ENCODE assay signal across 1 cellular context in genomic region chr11:102452461-102453285, GRCh38.
TF ChIP-seq lines count a peak whose summit lies in the region.

Gene TMEM123 (minus strand): TSS chr11:102452765. CDS start chr11:102452623, 142 bp downstream.

TF ChIP-seq in HepG2, 621 proteins besides CTCF, POLR2A, EP300 and RAD21 (continued from another document and continues in another):
- TF ChIP-seq ZNF281 (CRISPR knock-in tag; IDR thresholded peaks at IDR 0.05; ENCODE audit: borderline replicate concordance) (no peak), TBX3 (IDR thresholded peaks at IDR 0.05; ENCODE audit: borderline replicate concordance) (0 out of 2 replicates have a peak, but pooled peaks have one; percentile 42), FOSL2 (CRISPR knock-in tag; IDR thresholded peaks at IDR 0.05) (peak; percentile 10; the same call in 1 of the 2 replicates), ZXDC (CRISPR knock-in tag; IDR thresholded peaks at IDR 0.05) (peak; percentile 19; the same call in 1 of the 2 replicates), ZBTB21 (CRISPR knock-in tag; IDR thresholded peaks at IDR 0.05) (no peak), ZNF263 (CRISPR knock-in tag; IDR thresholded peaks at IDR 0.05) (peak; percentile 94), ZNF460 (CRISPR knock-in tag; IDR thresholded peaks at IDR 0.05; ENCODE audit: borderline replicate concordance) (no peak), SP1 (IDR thresholded peaks at IDR 0.05) (no peak), SP1 (CRISPR knock-in tag; IDR thresholded peaks at IDR 0.05) (0 out of 2 replicates have a peak, but pooled peaks have one; percentile 18), U2AF1 (optimal IDR thresholded peaks at IDR 0.05; ENCODE audit: low read depth, low read length) (peak; percentile 69), RBFOX2 (IDR thresholded peaks at IDR 0.05; ENCODE audit: low read depth, low read length) (peak; percentile 92), ZNF569 (CRISPR knock-in tag; IDR thresholded peaks at IDR 0.05; ENCODE audit: borderline replicate concordance) (no peak), MTF1 (CRISPR knock-in tag; IDR thresholded peaks at IDR 0.05) (no peak), PRMT3 (CRISPR knock-in tag; IDR thresholded peaks at IDR 0.05; ENCODE audit: borderline replicate concordance, low read depth) (0 out of 2 replicates have a peak, but pooled peaks have one; percentile 58), SALL1 (CRISPR knock-in tag; IDR thresholded peaks at IDR 0.05) (peak; percentile 82), REPIN1 (CRISPR knock-in tag; IDR thresholded peaks at IDR 0.05; ENCODE audit: borderline replicate concordance, low read depth) (peak; percentile 38; the same call in 1 of the 2 replicates), ZNF772 (CRISPR knock-in tag; IDR thresholded peaks at IDR 0.05) (peak; percentile 48; the same call in 1 of the 2 replicates), BCL3 (CRISPR knock-in tag; IDR thresholded peaks at IDR 0.05) (0 out of 2 replicates have a peak, but pooled peaks have one; percentile 17), TP53 (CRISPR knock-in tag; conservative IDR thresholded peaks at IDR 0.05) (no peak), RNF2 (conservative IDR thresholded peaks at IDR 0.05; ENCODE audit: low read depth) (no peak), CREBL2 (CRISPR knock-in tag; IDR thresholded peaks at IDR 0.05; ENCODE audit: borderline replicate concordance) (0 out of 2 replicates have a peak, but pooled peaks have one; percentile 52), THAP11 (CRISPR knock-in tag; IDR thresholded peaks at IDR 0.05) (peak; percentile 48; the same call in 1 of the 2 replicates), BATF2 (CRISPR knock-in tag; IDR thresholded peaks at IDR 0.05) (no peak), HDAC2 (CRISPR knock-in tag; IDR thresholded peaks at IDR 0.05) (peak; percentile 11; the same call in 1 of the 2 replicates), ZNF33B (CRISPR knock-in tag; IDR thresholded peaks at IDR 0.05) (no peak), TBL1XR1 (IDR thresholded peaks at IDR 0.05; ENCODE audit: borderline replicate concordance, low read length, partially characterized antibody) (no peak), RFX5 (IDR thresholded peaks at IDR 0.05; ENCODE audit: low read depth, low read length) (no peak), SPEN (CRISPR knock-in tag; IDR thresholded peaks at IDR 0.05; ENCODE audit: low read depth) (peak; percentile 47; the same call in 1 of the 2 replicates), TGIF2 (CRISPR knock-in tag; IDR thresholded peaks at IDR 0.05) (no peak), NR2F6 (IDR thresholded peaks at IDR 0.05) (no peak), NR2F6 (CRISPR knock-in tag; IDR thresholded peaks at IDR 0.05) (no peak; the same call in 1 of the 2 replicates), ZNF292 (CRISPR knock-in tag; IDR thresholded peaks at IDR 0.05; ENCODE audit: borderline replicate concordance, low read depth) (no peak), ZNF749 (CRISPR knock-in tag; IDR thresholded peaks at IDR 0.05; ENCODE audit: borderline replicate concordance) (peak; percentile 49; the same call in 1 of the 2 replicates), ZC3H4 (CRISPR knock-in tag; IDR thresholded peaks at IDR 0.05; ENCODE audit: borderline replicate concordance) (no peak), SRF (IDR thresholded peaks at IDR 0.05; ENCODE audit: low read depth, low read length) (peak; percentile 92), ZNF468 (CRISPR knock-in tag; IDR thresholded peaks at IDR 0.05) (0 out of 2 replicates have a peak, but pooled peaks have one; percentile 88), DNMT3B (CRISPR knock-in tag; conservative IDR thresholded peaks at IDR 0.05) (no peak), ZNF382 (CRISPR knock-in tag; IDR thresholded peaks at IDR 0.05; ENCODE audit: borderline replicate concordance) (no peak), PAWR (CRISPR knock-in tag; IDR thresholded peaks at IDR 0.05; ENCODE audit: borderline replicate concordance) (no peak), DPF2 (CRISPR knock-in tag; IDR thresholded peaks at IDR 0.05; ENCODE audit: borderline replicate concordance, low read depth) (no peak), NFKBIZ (CRISPR knock-in tag; IDR thresholded peaks at IDR 0.05) (peak; percentile 49; the same call in 1 of the 2 replicates), MED8 (CRISPR knock-in tag; IDR thresholded peaks at IDR 0.05; ENCODE audit: insufficient replicate concordance) (peak; percentile 18), ZFP36L1 (CRISPR knock-in tag; IDR thresholded peaks at IDR 0.05) (peak; percentile 60; the same call in 1 of the 2 replicates), ZBTB39 (CRISPR knock-in tag; IDR thresholded peaks at IDR 0.05) (no peak; the same call in 1 of the 2 replicates), KAT7 (CRISPR knock-in tag; IDR thresholded peaks at IDR 0.05; ENCODE audit: borderline replicate concordance) (peak; percentile 71; the same call in 1 of the 2 replicates), HES4 (CRISPR knock-in tag; IDR thresholded peaks at IDR 0.05; ENCODE audit: borderline replicate concordance) (peak; percentile 81), ZNF33A (CRISPR knock-in tag; IDR thresholded peaks at IDR 0.05; ENCODE audit: borderline replicate concordance) (no peak), ZBTB49 (CRISPR knock-in tag; IDR thresholded peaks at IDR 0.05; ENCODE audit: borderline replicate concordance) (no peak), CBX1 (IDR thresholded peaks at IDR 0.05; ENCODE audit: low read depth) (no peak), ARID4A (CRISPR knock-in tag; IDR thresholded peaks at IDR 0.05; ENCODE audit: borderline replicate concordance) (peak; percentile 50; the same call in 1 of the 2 replicates), TRIM24 (CRISPR knock-in tag; IDR thresholded peaks at IDR 0.05) (no peak), ZNF224 (CRISPR knock-in tag; IDR thresholded peaks at IDR 0.05) (no peak), ZNF441 (CRISPR knock-in tag; IDR thresholded peaks at IDR 0.05; ENCODE audit: borderline replicate concordance) (peak; percentile 33; the same call in 1 of the 2 replicates), FOXP1 (IDR thresholded peaks at IDR 0.05) (no peak), FOXP1 (CRISPR knock-in tag; IDR thresholded peaks at IDR 0.05) (peak; percentile 47; the same call in 1 of the 2 replicates)
